20 cellular contexts compared by ENCODE assay signal in the genomic region with DNA sequence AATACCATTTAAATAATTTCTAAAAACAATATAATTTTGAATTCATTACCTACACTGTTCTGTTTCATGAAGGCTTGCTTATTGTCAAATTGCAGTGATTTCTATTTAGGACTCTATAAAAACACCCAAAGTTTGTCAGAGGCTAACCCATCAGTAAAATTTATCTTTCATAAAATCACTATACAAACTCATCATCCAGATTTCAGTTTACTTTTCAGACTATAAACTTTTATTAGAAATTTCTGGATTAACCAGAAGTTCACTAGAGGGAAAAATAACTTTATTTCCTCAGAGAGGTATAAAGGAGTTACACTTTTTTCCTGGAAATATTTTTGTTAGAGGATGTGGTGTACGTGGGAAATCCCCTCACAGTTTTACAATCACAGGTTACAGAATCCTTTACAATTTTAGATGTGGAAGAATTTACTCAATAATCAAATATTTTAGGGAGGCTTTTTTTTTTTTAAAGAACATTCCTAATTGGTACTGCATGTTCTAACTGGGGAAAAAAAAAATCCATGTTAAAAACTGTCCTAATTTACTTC.
A peak's percentile ranks its signal among the peaks of the same experiment; 100 is the strongest.
DNase-seq lines count a peak whose midpoint lies in the region; ATAC-seq, FAIRE-seq and TF ChIP-seq lines count a peak whose summit lies in the region.
"Had no signal": no experiment of that assay in that cellular context is flagged by ENCODE, and none has a peak within 500 bp of the region (broad histone marks: within the 10 kb centered on the region; RNA-seq: fewer than 3 reads in every experiment).

No MANE protein-coding gene starts in this region.

- no peaks in the 10 kb centered on the region for H3K27me3 Mint-ChIP-seq in activated CD8-positive, alpha-beta memory T cell treated with anti-CD3 and anti-CD28 coated beads, Interleukin-2, amount 10 ng/mL, durations not matched to agents 7 days and 5 days
- no peaks in the 10 kb centered on the region for H3K27me3 Mint-ChIP-seq in activated naive CD8-positive, alpha-beta T cell treated with anti-CD3 and anti-CD28 coated beads, Interleukin-2, amount 50 U/mL, for 24 hours

- H3K36me3 ChIP-seq in PC-3 (ENCODE audit: low read depth, low read length) (peaks cover 5% of the 10 kb centered on the region; the same call in 1 of the 2 replicates), pancreas (no peaks in the 10 kb centered on the region)

- peaks cover 13% of the 10 kb centered on the region for H3F3A ChIP-seq in PC-3 (ENCODE audit: low read length, unreplicated experiment)

- H3K36me3 Mint-ChIP-seq in activated CD8-positive, alpha-beta memory T cell treated with anti-CD3 and anti-CD28 coated beads, Interleukin-2, amount 10 ng/mL, durations not matched to agents 7 days and 5 days, result peaks cover 17% of the 10 kb centered on the region
- H3K36me3 Mint-ChIP-seq in activated naive CD8-positive, alpha-beta T cell treated with anti-CD3 and anti-CD28 coated beads, Interleukin-2, amount 50 U/mL, for 24 hours (ENCODE audit: low read depth), result peaks cover 25% of the 10 kb centered on the region

- peak; percentile 47 for FAIRE-seq in pancreas (lab: Jason Lieb, UNC)
- FAIRE-seq: astrocyte, small intestine had no signal

- DNase-seq in activated CD8-positive, alpha-beta memory T cell treated with anti-CD3 and anti-CD28 coated beads, Interleukin-2, amount 10 ng/mL, durations not matched to agents 7 days and 5 days, result no peak
- no peak for DNase-seq in activated CD8-positive, alpha-beta memory T cell treated with anti-CD3 and anti-CD28 coated beads, Interleukin-2, amount 50 U/mL, for 4 hours
- peak; percentile 68 for DNase-seq in PC-3
- no peak for DNase-seq in activated naive CD8-positive, alpha-beta T cell treated with anti-CD3 and anti-CD28 coated beads, Interleukin-2, amount 50 U/mL, for 24 hours
- DNase-seq in pancreas, result no peak
- no peak for DNase-seq in GM10248 (ENCODE audit: extremely low spot score)
- no peak for DNase-seq in NCI-H345 treated with DMSO at 0.1 percent for 48 hours (lab: John Stamatoyannopoulos, UW; ENCODE audit: unreplicated experiment)
- DNase-seq: CD8-positive, alpha-beta memory T cell; foreskin melanocyte; left lung; NCI-H1092 treated with DMSO at 0.1 percent for 48 hours; PC-9; small intestine; upper lobe of left lung had no signal

- no peak for TF ChIP-seq CTCF in PC-3 (conservative IDR thresholded peaks at IDR 0.05; ENCODE audit: low read depth, low read length)
- no peak for TF ChIP-seq CTCF in pancreas (IDR thresholded peaks at IDR 0.05)
- no peak for TF ChIP-seq CTCF in GM10248 (IDR thresholded peaks at IDR 0.05; ENCODE audit: control extremely low read depth, extremely low read depth, low read depth, missing control alignments)

- H3K4me2 ChIP-seq in PC-3 (ENCODE audit: low read length), result peak overlapping the region; percentile 36
- H3K4me2 ChIP-seq: GM23338 had no signal

- WGBS in pancreas, 2 donors, result 65 to 75% methylated on average over 1 of the region's 1 CpG

- H3K27ac ChIP-seq in PC-3 (ENCODE audit: low read length) (peak overlapping the region; percentile 75; the same call in 1 of the 2 replicates), pancreas (no peak overlapping the region)
- H3K27ac ChIP-seq: coronary artery, HL-60, left lung, upper lobe of left lung had no signal

- H3K9me2 ChIP-seq in PC-3 (replicated peaks; ENCODE audit: low read length), result no peaks in the 10 kb centered on the region

- H4K20me1 ChIP-seq in PC-3 (ENCODE audit: low read length), result no peaks in the 10 kb centered on the region

- peak; percentile 49 for ATAC-seq in activated CD8-positive, alpha-beta memory T cell treated with anti-CD3 and anti-CD28 coated beads, Interleukin-2, amount 10 ng/mL, durations not matched to agents 7 days and 5 days
- ATAC-seq in PC-3, result peak; percentile 46
- ATAC-seq in activated naive CD8-positive, alpha-beta T cell treated with anti-CD3 and anti-CD28 coated beads, Interleukin-2, amount 50 U/mL, for 24 hours, result no peak
- ATAC-seq in pancreas, result no peak
- ATAC-seq in HG03432 (IDR thresholded peaks at IDR 0.05; ENCODE audit: unreplicated experiment), result no peak
- ATAC-seq: left lung, WTC11 had no signal

- no peaks in the 10 kb centered on the region for H3K79me2 ChIP-seq in PC-3 (ENCODE audit: low read length)

- no peaks in the 10 kb centered on the region for H3K9me3 Mint-ChIP-seq in activated CD8-positive, alpha-beta memory T cell treated with anti-CD3 and anti-CD28 coated beads, Interleukin-2, amount 10 ng/mL, durations not matched to agents 7 days and 5 days (ENCODE audit: low read depth)
- H3K9me3 Mint-ChIP-seq in activated naive CD8-positive, alpha-beta T cell treated with anti-CD3 and anti-CD28 coated beads, Interleukin-2, amount 50 U/mL, for 24 hours, result peaks cover 6% of the 10 kb centered on the region
- H3K9me3 Mint-ChIP-seq: CD8-positive, alpha-beta memory T cell; GM23338; WTC11 had no signal

- intact Hi-C loops in PC-3 (cut with micrococcal nuclease), result loop anchor here (1.0 kb wide), 2 partner anchors 11 to 81 kb away; no protein-coding TSS in a partner anchor
- intact Hi-C loops in pancreas (cut with DNase I), result no loop called here

- H3K27me3 ChIP-seq in PC-3 (ENCODE audit: low read length) (no peaks in the 10 kb centered on the region), pancreas (no peaks in the 10 kb centered on the region)
- H3K27me3 ChIP-seq: left lung, upper lobe of left lung had no signal

- no peaks in the 10 kb centered on the region for H3K9me3 ChIP-seq in PC-3 (ENCODE audit: low read length)
- no peaks in the 10 kb centered on the region for H3K9me3 ChIP-seq in pancreas
- H3K9me3 ChIP-seq: left lung, upper lobe of left lung had no signal

- CTCF ChIA-PET in activated CD8-positive, alpha-beta memory T cell treated with anti-CD3 and anti-CD28 coated beads, Interleukin-2, amount 10 ng/mL, durations not matched to agents 7 days and 5 days (lab: Charles Lee), result no interaction called here
- CTCF ChIA-PET in PC-3 (lab: Charles Lee) (no interaction called here), GM10248 (lab: Yijun Ruan, JAX) (interaction anchor here (1.2 kb wide), 1 partner anchor 75 kb away, joined by 3 read pairs; no protein-coding TSS in a partner anchor)

- H3K9ac ChIP-seq in PC-3 (ENCODE audit: low read length), result no peak overlapping the region

- H3K27ac Mint-ChIP-seq in activated CD8-positive, alpha-beta memory T cell treated with anti-CD3 and anti-CD28 coated beads, Interleukin-2, amount 10 ng/mL, durations not matched to agents 7 days and 5 days, result no peak overlapping the region
- peak overlapping the region; percentile 76 for H3K27ac Mint-ChIP-seq in activated naive CD8-positive, alpha-beta T cell treated with anti-CD3 and anti-CD28 coated beads, Interleukin-2, amount 50 U/mL, for 24 hours
- H3K27ac Mint-ChIP-seq: GM23338 had no signal

- BruUV-seq in PC-3 (replicated peaks; lab: Mats Ljungman, UMichigan), result no TSS peak

- POLR2A ChIA-PET in PC-3 (lab: Charles Lee; ENCODE audit: unreplicated experiment) (no interaction called here), GM10248 (lab: Yijun Ruan, JAX) (no interaction called here)

- no peak overlapping the region for H3K4me3 Mint-ChIP-seq in activated CD8-positive, alpha-beta memory T cell treated with anti-CD3 and anti-CD28 coated beads, Interleukin-2, amount 10 ng/mL, durations not matched to agents 7 days and 5 days
- H3K4me3 Mint-ChIP-seq in activated naive CD8-positive, alpha-beta T cell treated with anti-CD3 and anti-CD28 coated beads, Interleukin-2, amount 50 U/mL, for 24 hours, result peak overlapping the region; percentile 10
- H3K4me3 Mint-ChIP-seq: GM23338, WTC11 had no signal

- H3K4me3 ChIP-seq in PC-3 (ENCODE audit: low read length) (no peak overlapping the region), pancreas (no peak overlapping the region)
- H3K4me3 ChIP-seq: coronary artery, GM23338, left lung, PC-9, upper lobe of left lung had no signal

- H2AFZ ChIP-seq in PC-3 (ENCODE audit: low read length), result no peak overlapping the region
- H2AFZ ChIP-seq: GM23338, PC-9 had no signal

- H3K4me1 ChIP-seq in PC-3 (ENCODE audit: insufficient read depth, low read length) (peaks cover 34% of the 10 kb centered on the region), pancreas (no peaks in the 10 kb centered on the region)
- H3K4me1 ChIP-seq: left lung, upper lobe of left lung had no signal

- H3K4me1 Mint-ChIP-seq in activated CD8-positive, alpha-beta memory T cell treated with anti-CD3 and anti-CD28 coated beads, Interleukin-2, amount 10 ng/mL, durations not matched to agents 7 days and 5 days, result peaks cover 39% of the 10 kb centered on the region
- H3K4me1 Mint-ChIP-seq in activated naive CD8-positive, alpha-beta T cell treated with anti-CD3 and anti-CD28 coated beads, Interleukin-2, amount 50 U/mL, for 24 hours, result peaks cover 53% of the 10 kb centered on the region

Comparison
In these comparisons a context has a peak if more than half of its experiments do, and no peak if none do; other contexts are left out.
1. ATAC-seq: peak in activated CD8-positive, alpha-beta memory T cell treated with anti-CD3 and anti-CD28 coated beads, Interleukin-2, amount 10 ng/mL, durations not matched to agents 7 days and 5 days (single experiment) and PC-3 (single experiment); none in activated naive CD8-positive, alpha-beta T cell treated with anti-CD3 and anti-CD28 coated beads, Interleukin-2, amount 50 U/mL, for 24 hours (single experiment), pancreas (0 of 4) and HG03432 (single experiment).